8 cellular contexts compared by ENCODE assay signal in genomic region chr10:89163265-89163995, GRCh38. TPM values are rescaled to one million over a fixed set of nuclear protein-coding genes. Genes with fewer than 3 reads are reported as not detected.
DNase-seq lines count a peak whose midpoint lies in the region; ATAC-seq lines count a peak whose summit lies in the region.

No MANE protein-coding gene starts in this region.

- DNase-seq in SIG-M5 treated with dmso at 0.1 percent for 504 hours (lab: John Stamatoyannopoulos, UW; ENCODE audit: unreplicated experiment) (peak; percentile 47), SIG-M5 (lab: John Stamatoyannopoulos, UW) (no peak), islet precursor cell (no peak), NCI-H774 (lab: John Stamatoyannopoulos, UW) (no peak)
- peak; percentile 29 to 53 for DNase-seq in activated CD4-positive, alpha-beta T cell treated with anti-CD3 and anti-CD28 coated beads, Interleukin-2, amount 50 U/mL, for 24 hours (ENCODE audit: low read depth in 1 of 2, low spot score in 1 of 2)
- peak; percentile 35 to 39 for DNase-seq in stimulated activated CD4-positive, alpha-beta T cell treated with anti-CD3 and anti-CD28 coated beads, Interleukin-12 subunit alpha, Interleukin-12 subunit beta, amount 100 ng/mL, for 24 hours (ENCODE audit: low read depth in 2 of 2)

- ATAC-seq in HG03354 (IDR thresholded peaks at IDR 0.05; ENCODE audit: poor library complexity, severe bottlenecking, unreplicated experiment), result peak; percentile 98
- ATAC-seq in esophagus mucosa, result peak; percentile 76

RNA-seq across cellular contexts. Expression of gene CH25H, which starts 43.7 kb away (rescaled TPM):
- 4.8 TPM for total RNA-seq in esophagus mucosa

Comparison
In these comparisons a context has a peak if more than half of its experiments do, and no peak if none do; other contexts are left out.
1. DNase-seq: peak in SIG-M5 treated with dmso at 0.1 percent for 504 hours (single experiment), activated CD4-positive, alpha-beta T cell treated with anti-CD3 and anti-CD28 coated beads, Interleukin-2, amount 50 U/mL, for 24 hours (2 of 2) and stimulated activated CD4-positive, alpha-beta T cell treated with anti-CD3 and anti-CD28 coated beads, Interleukin-12 subunit alpha, Interleukin-12 subunit beta, amount 100 ng/mL, for 24 hours (2 of 2); none in SIG-M5 (single experiment), islet precursor cell (single experiment) and NCI-H774 (single experiment).